Comparison of ENCODE assay signal across 8 cellular contexts in genomic region chr1:23343246-23344110, GRCh38. TPM values are rescaled to one million over a fixed set of nuclear protein-coding genes. Genes with fewer than 3 reads are reported as not detected.
A peak's percentile ranks its signal among the peaks of the same experiment; 100 is the strongest.
DNase-seq lines count a peak whose midpoint lies in the region; ATAC-seq and TF ChIP-seq lines count a peak whose summit lies in the region.

No MANE protein-coding gene starts in this region.

- H3K36me3 ChIP-seq in PC-9 (ENCODE audit: low read depth) (peaks cover 6% of the 10 kb centered on the region; the same call in 1 of the 2 replicates), ovary (no peaks in the 10 kb centered on the region)

- H3K79me2 ChIP-seq in PC-9 (ENCODE audit: low read depth), result peaks cover 56% of the 10 kb centered on the region

- no TSS peak for BruUV-seq in PC-9 (replicated peaks; lab: Mats Ljungman, UMichigan)

- H3K4me3 ChIP-seq in PC-9 (peak overlapping the region; percentile 68), ovary (peak overlapping the region; percentile 80)

- H4K20me1 ChIP-seq in PC-9 (ENCODE audit: insufficient read depth), result peaks cover 48% of the 10 kb centered on the region

- H3K27me3 ChIP-seq in PC-9 (ENCODE audit: insufficient read depth, low read depth) (no peaks in the 10 kb centered on the region), ovary (no peaks in the 10 kb centered on the region)

- POLR2A ChIA-PET in PC-9 (lab: Charles Lee; ENCODE audit: unreplicated experiment), result interaction anchor here (0.6 to 1.3 kb wide), 8 partner anchors 27 to 456 kb away, joined by 3 to 25 read pairs (median 4); partner anchors contain the start of genes ID3 and ZNF436

- H3F3A ChIP-seq in PC-9 (ENCODE audit: insufficient read depth, low read depth), result peaks cover 21% of the 10 kb centered on the region

- WGBS in ovary, 3 donors, result 0 to 1% (median 1%) methylated on average over 35 to 65 of the region's 65 CpGs

- CTCF ChIA-PET in PC-9 (lab: Charles Lee), result interaction anchor here (0.9 to 1.1 kb wide), 2 partner anchors 51 to 60 kb away, joined by 3 to 10 read pairs; no protein-coding TSS in a partner anchor

- H3K27ac ChIP-seq in PC-9 (peak overlapping the region; percentile 81), ovary (peak overlapping the region; percentile 82 to 98)

- TF ChIP-seq CTCF in PC-9 (conservative IDR thresholded peaks at IDR 0.05) (no peak), ovary (IDR thresholded peaks at IDR 0.05) (peak in 1 of 3 donors; percentile 9)

- TF ChIP-seq POLR2A in ovary (IDR thresholded peaks at IDR 0.05), result no peak

- DNase-seq in NCI-H510A treated with DMSO at 0.1 percent for 48 hours (lab: John Stamatoyannopoulos, UW) (peak; percentile 23), NCI-H510A (lab: John Stamatoyannopoulos, UW) (no peak), PC-9 (peak; percentile 37 to 53), glomerular visceral epithelial cell (ENCODE audit: extremely low spot score) (peak; percentile 81), ovary (peak in 1 of 5 donors; percentile 40), ureter (ENCODE audit: low spot score) (peak; percentile 58)
- DNase-seq in activated gamma-delta T cell treated with anti-CD3 and anti-CD28 coated beads, Interleukin-2, amount 50 U/mL, for 16 hours (ENCODE audit: low read depth), result peak; percentile 24

- no peaks in the 10 kb centered on the region for H3K9me2 ChIP-seq in PC-9 (ENCODE audit: insufficient read depth)

- ATAC-seq in HG02870 (IDR thresholded peaks at IDR 0.05; ENCODE audit: unreplicated experiment), result peak; percentile 15

- H3K4me2 ChIP-seq in PC-9, result peak overlapping the region; percentile 95

- H2AFZ ChIP-seq in PC-9, result no peak overlapping the region

- H3K9me3 ChIP-seq in PC-9 (ENCODE audit: insufficient read depth, low read depth) (no peaks in the 10 kb centered on the region), ovary (no peaks in the 10 kb centered on the region)

- intact Hi-C loops in PC-9 (cut with micrococcal nuclease; ENCODE audit: unreplicated experiment) (loop anchor here (1.0 to 2.0 kb wide), 3 partner anchors 25 to 135 kb away; no protein-coding TSS in a partner anchor), ovary (cut with DNase I) (loop anchor here in 2 of 4 donors (10.0 kb wide), 3 partner anchors 61 to 1391 kb away; partner anchors contain the start of gene E2F2 (in 1 of the 2))

- TF ChIP-seq EP300 in ovary (IDR thresholded peaks at IDR 0.05), result no peak

- H3K4me1 ChIP-seq in PC-9 (replicated peaks; ENCODE audit: insufficient read depth) (peaks cover 39% of the 10 kb centered on the region), ovary (ENCODE audit: insufficient read depth) (no peaks in the 10 kb centered on the region)

RNA-seq across cellular contexts. Expression of gene HNRNPR, which starts 0.6 kb away (rescaled TPM):
- total RNA-seq in PC-9 (2021) (149 and 198 TPM in 2 replicates), ovary (100 to 1,000 TPM in 5 of 7 donors, 10 to 100 TPM in 2; 55.9 to 173 (median 153) TPM), ureter (164 TPM)
- polyA plus RNA-seq in ovary, result 100 to 1,000 TPM in 1 of 2 donors, 10 to 100 TPM in 1; 70.6 to 107 TPM

RNA-seq across cellular contexts. Expression of gene ZNF436, which starts 26.2 kb away (rescaled TPM):
- total RNA-seq in PC-9 (2021) (12.2 and 14.0 TPM in 2 replicates), ovary (10 to 100 TPM; 16.5 to 42.6 (median 23.5) TPM), ureter (40.2 TPM)
- polyA plus RNA-seq in ovary, result 10 to 100 TPM; 17.2 to 43.1 TPM
